In the genomic region with DNA sequence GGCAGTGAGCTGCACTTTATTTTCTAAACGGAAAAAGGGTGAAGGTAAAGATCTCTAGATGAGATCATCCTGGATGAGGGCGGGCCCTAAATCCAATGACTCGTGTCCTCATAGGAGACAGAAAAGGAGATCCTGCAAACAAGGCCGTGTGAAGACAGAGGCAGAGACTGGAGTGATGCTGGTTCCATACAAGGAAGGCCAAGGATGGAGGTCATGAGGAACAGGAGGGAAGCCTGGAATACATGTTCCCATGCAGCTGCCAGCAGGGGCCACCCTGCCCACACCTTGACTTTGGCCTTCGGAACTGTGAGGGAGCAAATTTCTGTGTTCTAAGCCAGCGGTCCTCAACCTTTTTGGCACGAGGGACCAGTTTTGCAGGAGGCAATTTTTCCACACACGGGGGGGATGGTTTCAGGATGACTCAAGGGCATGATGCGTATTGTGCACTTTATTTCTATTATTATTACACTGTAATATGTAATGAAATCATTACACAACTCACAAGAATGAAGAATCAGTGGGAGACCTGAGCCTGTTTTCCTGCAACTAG, we compare ENCODE assay signal across 10 cellular contexts.
DNase-seq lines count a peak whose midpoint lies in the region; ATAC-seq and TF ChIP-seq lines count a peak whose summit lies in the region.
"Had no signal": no experiment of that assay in that cellular context is flagged by ENCODE, and none has a peak within 500 bp of the region (broad histone marks: within the 10 kb centered on the region; RNA-seq: fewer than 3 reads in every experiment).

No MANE protein-coding gene starts in this region.

- DNase-seq in HT-29 (ENCODE audit: low spot score) (peak; percentile 29), astrocyte of the hippocampus (ENCODE audit: low read depth, low spot score) (peak; percentile 55), right atrium auricular region (ENCODE audit: low spot score) (no peak)
- no peak for DNase-seq in activated naive CD8-positive, alpha-beta T cell treated with anti-CD3 and anti-CD28 coated beads, Interleukin-2, amount 50 U/mL, for 24 hours
- DNase-seq: CD8-positive, alpha-beta T cell; NCI-H187 had no signal

- no peak overlapping the region for H3K4me3 Mint-ChIP-seq in activated naive CD8-positive, alpha-beta T cell treated with anti-CD3 and anti-CD28 coated beads, Interleukin-2, amount 50 U/mL, for 24 hours
- H3K4me3 Mint-ChIP-seq: CD8-positive, alpha-beta T cell had no signal

- peak overlapping the region; percentile 7; the same call in 1 of the 2 replicates for H3K27ac ChIP-seq in ACC112 (ENCODE audit: low read depth, low read length)
- H3K27ac ChIP-seq in right atrium auricular region = peak overlapping the region; percentile 90 to 92

- H3K79me2 ChIP-seq in ACC112 (ENCODE audit: control insufficient read depth, insufficient read depth, low read length, unreplicated experiment) = no peaks in the 10 kb centered on the region

- no peak overlapping the region for H3K4me3 ChIP-seq in ACC112 (ENCODE audit: low read depth, low read length)
- H3K4me3 ChIP-seq in right atrium auricular region = no peak overlapping the region

- ATAC-seq in GM18502 (IDR thresholded peaks at IDR 0.05; ENCODE audit: poor library complexity, unreplicated experiment) (no peak), GM21515 (IDR thresholded peaks at IDR 0.05; ENCODE audit: unreplicated experiment) (no peak), HG03097 (IDR thresholded peaks at IDR 0.05; ENCODE audit: low FRiP score, unreplicated experiment) (no peak)
- no peak for ATAC-seq in activated naive CD8-positive, alpha-beta T cell treated with anti-CD3 and anti-CD28 coated beads, Interleukin-2, amount 50 U/mL, for 24 hours
- ATAC-seq: CD8-positive, alpha-beta T cell had no signal

- TF ChIP-seq CTCF in right atrium auricular region (IDR thresholded peaks at IDR 0.05) = no peak

- no peak overlapping the region for H3K27ac Mint-ChIP-seq in activated naive CD8-positive, alpha-beta T cell treated with anti-CD3 and anti-CD28 coated beads, Interleukin-2, amount 50 U/mL, for 24 hours
- H3K27ac Mint-ChIP-seq: CD8-positive, alpha-beta T cell had no signal

- no peaks in the 10 kb centered on the region for H3K9me3 Mint-ChIP-seq in activated naive CD8-positive, alpha-beta T cell treated with anti-CD3 and anti-CD28 coated beads, Interleukin-2, amount 50 U/mL, for 24 hours
- H3K9me3 Mint-ChIP-seq: CD8-positive, alpha-beta T cell had no signal

- H3K4me1 ChIP-seq in ACC112 (ENCODE audit: control insufficient read depth, insufficient read depth, low read length, unreplicated experiment) (peaks cover 6% of the 10 kb centered on the region), right atrium auricular region (peaks cover 0 to 39% of the 10 kb centered on the region in 2 donors)

- H2AFZ ChIP-seq in ACC112 (ENCODE audit: low read length, unreplicated experiment) = no peak overlapping the region

- peaks cover 2% of the 10 kb centered on the region for H3K4me1 Mint-ChIP-seq in activated naive CD8-positive, alpha-beta T cell treated with anti-CD3 and anti-CD28 coated beads, Interleukin-2, amount 50 U/mL, for 24 hours

- H3K27me3 ChIP-seq in ACC112 (ENCODE audit: insufficient read depth, low read length) (0 out of 2 replicates have a peak, but pooled peaks cover 3% of the 10 kb centered on the region), right atrium auricular region (no peaks in the 10 kb centered on the region)

- no peaks in the 10 kb centered on the region for H3K27me3 Mint-ChIP-seq in activated naive CD8-positive, alpha-beta T cell treated with anti-CD3 and anti-CD28 coated beads, Interleukin-2, amount 50 U/mL, for 24 hours

- H3K9me3 ChIP-seq in right atrium auricular region = no peaks in the 10 kb centered on the region

- no peaks in the 10 kb centered on the region for H3K36me3 ChIP-seq in ACC112 (ENCODE audit: insufficient read depth, low read length)
- H3K36me3 ChIP-seq in right atrium auricular region = no peaks in the 10 kb centered on the region

- H3K36me3 Mint-ChIP-seq in activated naive CD8-positive, alpha-beta T cell treated with anti-CD3 and anti-CD28 coated beads, Interleukin-2, amount 50 U/mL, for 24 hours (ENCODE audit: low read depth) = no peaks in the 10 kb centered on the region
- H3K36me3 Mint-ChIP-seq: CD8-positive, alpha-beta T cell had no signal

Comparison
In these comparisons a context has a peak if more than half of its experiments do, and no peak if none do; other contexts are left out.
1. DNase-seq: peak in HT-29 (single experiment) and astrocyte of the hippocampus (single experiment); none in right atrium auricular region (single experiment) and activated naive CD8-positive, alpha-beta T cell treated with anti-CD3 and anti-CD28 coated beads, Interleukin-2, amount 50 U/mL, for 24 hours (single experiment).